21 cellular contexts compared by ENCODE assay signal in genomic region chr21:45393833-45394638, GRCh38. TPM values are rescaled to one million over a fixed set of nuclear protein-coding genes. Genes with fewer than 3 reads are reported as not detected.
A peak's percentile ranks its signal among the peaks of the same experiment; 100 is the strongest.
DNase-seq lines count a peak whose midpoint lies in the region; ATAC-seq, FAIRE-seq and TF ChIP-seq lines count a peak whose summit lies in the region.
"Had no signal": no experiment of that assay in that cellular context is flagged by ENCODE, and none has a peak within 500 bp of the region (broad histone marks: within the 10 kb centered on the region; RNA-seq: fewer than 3 reads in every experiment).

No MANE protein-coding gene starts in this region.

- H3K9ac ChIP-seq in kidney (ENCODE audit: low read length in 2 of 2) (no peak overlapping the region), neural progenitor cell (no peak overlapping the region)
- H3K9ac ChIP-seq: BLaER1 had no signal

- H3K9me3 ChIP-seq in RWPE2 (ENCODE audit: severe bottlenecking) (no peaks in the 10 kb centered on the region), kidney (ENCODE audit: control insufficient read depth in 1 of 2, low read length in 2 of 2) (no peaks in the 10 kb centered on the region), neural progenitor cell (ENCODE audit: low read depth) (no peaks in the 10 kb centered on the region)
- H3K9me3 ChIP-seq: BLaER1, HAP-1 had no signal

- H3K36me3 ChIP-seq in RWPE2 (ENCODE audit: low read depth), result no peaks in the 10 kb centered on the region
- H3K36me3 ChIP-seq in kidney (ENCODE audit: control insufficient read depth in 1 of 2, insufficient read depth in 2 of 2, low read length in 2 of 2), result no peaks in the 10 kb centered on the region
- no peaks in the 10 kb centered on the region for H3K36me3 ChIP-seq in neural progenitor cell
- H3K36me3 ChIP-seq: BLaER1, HAP-1 had no signal

- H3K27ac Mint-ChIP-seq in neural progenitor cell, result no peak overlapping the region
- H3K27ac Mint-ChIP-seq: CD8-positive, alpha-beta memory T cell had no signal

- DNase-seq in activated effector memory CD4-positive, alpha-beta T cell treated with anti-CD3 and anti-CD28 coated beads, Interleukin-2, amount 50 U/mL, for 16 hours, result peak; percentile 36
- DNase-seq in activated effector memory CD4-positive, alpha-beta T cell treated with Interleukin-2 at 50 U/mL for 16 hours, result no peak
- DNase-seq in RWPE2 (ENCODE audit: low spot score) (peak; percentile 36), kidney (peak; percentile 45), posterior vena cava (ENCODE audit: low spot score) (peak; percentile 55), GM03348 (ENCODE audit: low spot score) (no peak), neural progenitor cell (ENCODE audit: low spot score) (no peak)
- DNase-seq: DMS79 treated with DMSO at 0.1 percent for 48 hours; KBM-7; MV-4-11; NCI-H1417; NCI-H1930; NCI-H2171; NCI-H446; NK-92 treated with Interleukin-12 subunit alpha and Interleukin-12 subunit beta, amount 100 ng/mL, for 24 hours had no signal

- no peak overlapping the region for H3K4me3 ChIP-seq in RWPE2 (ENCODE audit: severe bottlenecking)
- H3K4me3 ChIP-seq in kidney (ENCODE audit: low read length in 2 of 2), result no peak overlapping the region
- H3K4me3 ChIP-seq in neural progenitor cell, result no peak overlapping the region
- H3K4me3 ChIP-seq: BLaER1, HAP-1 had no signal

- H2AFZ ChIP-seq in neural progenitor cell (replicated peaks), result no peak overlapping the region

- H3K27me3 ChIP-seq in RWPE2 (ENCODE audit: insufficient read depth, poor library complexity, severe bottlenecking) (peaks cover 7% of the 10 kb centered on the region), neural progenitor cell (no peaks in the 10 kb centered on the region)

- no peak overlapping the region for H3K4me3 Mint-ChIP-seq in neural progenitor cell
- H3K4me3 Mint-ChIP-seq: CD8-positive, alpha-beta memory T cell had no signal

- no peaks in the 10 kb centered on the region for H3K9me3 Mint-ChIP-seq in neural progenitor cell
- H3K9me3 Mint-ChIP-seq: CD8-positive, alpha-beta memory T cell had no signal

- no peak for ATAC-seq in RWPE2 (ENCODE audit: low read depth)
- no peak for ATAC-seq in HG02610 (IDR thresholded peaks at IDR 0.05; ENCODE audit: unreplicated experiment)

- intact Hi-C loops in kidney (cut with DNase I), result no loop called here
- intact Hi-C loops in posterior vena cava (cut with DNase I), result no loop called here

- no peak for FAIRE-seq in kidney (lab: Jason Lieb, UNC)
- FAIRE-seq: D721Med had no signal

- H3K36me3 Mint-ChIP-seq in neural progenitor cell, result no peaks in the 10 kb centered on the region
- H3K36me3 Mint-ChIP-seq: CD8-positive, alpha-beta memory T cell had no signal

- TF ChIP-seq CTCF in RWPE2 (IDR thresholded peaks at IDR 0.05; ENCODE audit: poor library complexity, severe bottlenecking) (no peak), kidney (IDR thresholded peaks at IDR 0.05; ENCODE audit: borderline replicate concordance, extremely low read depth, insufficient read depth) (no peak), neural progenitor cell (IDR thresholded peaks at IDR 0.05) (no peak)

- no peak overlapping the region for H3K4me2 ChIP-seq in neural progenitor cell
- H3K4me2 ChIP-seq: BLaER1 had no signal

- no peak overlapping the region for H3K27ac ChIP-seq in RWPE2 (ENCODE audit: poor library complexity, severe bottlenecking)
- no peak overlapping the region for H3K27ac ChIP-seq in kidney (ENCODE audit: low read depth in 2 of 2, low read length in 2 of 2)
- H3K27ac ChIP-seq in neural progenitor cell, result no peak overlapping the region
- H3K27ac ChIP-seq: 22Rv1, BLaER1 had no signal

- no peaks in the 10 kb centered on the region for H3F3A ChIP-seq in neural progenitor cell (ENCODE audit: low read depth)

- H3K4me1 Mint-ChIP-seq in neural progenitor cell, result peaks cover 5% of the 10 kb centered on the region
- H3K4me1 Mint-ChIP-seq: CD8-positive, alpha-beta memory T cell had no signal

- H3K4me1 ChIP-seq in RWPE2 (ENCODE audit: insufficient read depth, poor library complexity, severe bottlenecking) (no peaks in the 10 kb centered on the region), kidney (ENCODE audit: control insufficient read depth in 1 of 2, insufficient read depth in 1 of 2, low read depth in 1 of 2, low read length in 2 of 2) (no peaks in the 10 kb centered on the region), neural progenitor cell (no peaks in the 10 kb centered on the region)
- H3K4me1 ChIP-seq: HAP-1 had no signal

- H3K27me3 Mint-ChIP-seq in neural progenitor cell (ENCODE audit: insufficient read depth, low read depth), result peaks cover 13% of the 10 kb centered on the region

- H3K79me2 ChIP-seq in neural progenitor cell (ENCODE audit: low read depth), result no peaks in the 10 kb centered on the region

- H4K20me1 ChIP-seq in neural progenitor cell (ENCODE audit: low read depth), result no peaks in the 10 kb centered on the region
- H4K20me1 ChIP-seq: BLaER1 had no signal

RNA-seq across cellular contexts. Expression of gene COL18A1, which starts 10.9 kb away (rescaled TPM):
- total RNA-seq in kidney (316 TPM), posterior vena cava (100 to 1,000 TPM; 117 to 133 TPM), neural progenitor cell (ENCODE audit: low replicate concordance) (52.6 and 291 TPM in 2 replicates)
- polyA plus RNA-seq in kidney (ENCODE audit: insufficient read depth, low read depth, low replicate concordance), result 150 TPM

Comparison
In these comparisons a context has a peak if more than half of its experiments do, and no peak if none do; other contexts are left out.
1. DNase-seq: peak in activated effector memory CD4-positive, alpha-beta T cell treated with anti-CD3 and anti-CD28 coated beads, Interleukin-2, amount 50 U/mL, for 16 hours (single experiment), RWPE2 (single experiment), kidney (single experiment) and posterior vena cava (single experiment); none in activated effector memory CD4-positive, alpha-beta T cell treated with Interleukin-2 at 50 U/mL for 16 hours (single experiment), GM03348 (single experiment) and neural progenitor cell (single experiment).